8 cellular contexts compared by ENCODE assay signal in the genomic region with DNA sequence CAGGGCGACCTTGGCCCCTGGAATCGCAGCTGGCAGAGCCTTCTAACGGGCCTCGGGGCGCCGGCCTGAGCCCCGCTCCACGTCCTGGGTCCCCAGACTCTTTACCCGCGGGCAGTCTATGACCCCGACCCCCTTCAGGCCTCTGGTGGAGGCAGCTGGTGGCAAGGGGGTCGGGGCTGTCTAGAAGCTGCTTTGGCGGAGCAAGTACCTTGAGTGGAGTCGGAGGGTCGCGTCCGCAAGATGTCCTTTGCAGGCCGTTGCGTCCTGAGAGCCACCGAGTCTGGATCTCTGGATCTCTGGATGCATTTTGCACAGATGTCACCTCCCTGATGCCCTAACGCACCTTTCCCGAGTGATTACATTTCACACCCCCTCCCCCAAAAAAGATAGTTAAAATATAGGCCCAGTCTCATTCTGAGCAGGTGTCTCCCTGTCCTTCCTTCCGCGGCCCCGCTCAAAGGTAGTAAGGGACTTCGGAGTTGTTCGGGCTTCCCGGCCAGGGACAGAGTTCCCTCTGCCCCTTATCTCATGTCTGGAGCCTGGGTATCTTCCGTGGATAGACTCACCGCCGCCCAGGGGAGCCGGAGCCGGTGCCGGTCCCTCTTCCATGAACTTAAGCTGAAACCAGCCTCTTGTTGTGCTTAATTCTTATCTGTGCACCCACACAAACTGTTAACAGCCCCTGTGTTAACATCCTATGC. TPM values are rescaled to one million over a fixed set of nuclear protein-coding genes. Genes with fewer than 3 reads are reported as not detected.
A peak's percentile ranks its signal among the peaks of the same experiment; 100 is the strongest.
DNase-seq lines count a peak whose midpoint lies in the region; ATAC-seq and TF ChIP-seq lines count a peak whose summit lies in the region.

No MANE protein-coding gene starts in this region.

- H3K4me1 ChIP-seq in BLaER1 (peaks cover 33% of the 10 kb centered on the region), upper lobe of right lung (peaks cover 24% of the 10 kb centered on the region)
- H3K4me1 ChIP-seq in naive thymus-derived CD4-positive, alpha-beta T cell (ENCODE audit: control insufficient read depth in 2 of 2, insufficient read depth in 2 of 2, low read length in 2 of 2): peaks cover 27 to 28% of the 10 kb centered on the region in 2 donors

- peak overlapping the region; percentile 91 to 100 (median 100) for H3K4me3 Mint-ChIP-seq in naive thymus-derived CD4-positive, alpha-beta T cell

- no peaks in the 10 kb centered on the region for H3K27me3 ChIP-seq in BLaER1
- no peaks in the 10 kb centered on the region for H3K27me3 ChIP-seq in naive thymus-derived CD4-positive, alpha-beta T cell (ENCODE audit: control insufficient read depth in 2 of 2, insufficient read depth in 2 of 2, low read length in 2 of 2)
- no peaks in the 10 kb centered on the region for H3K27me3 ChIP-seq in upper lobe of right lung

- TF ChIP-seq POLR2A in erythroblast (IDR thresholded peaks at IDR 0.05; ENCODE audit: low read length): peak; percentile 57

- peak; percentile 18 to 34 for DNase-seq in activated CD4-positive, alpha-beta T cell treated with anti-CD3 and anti-CD28 coated beads, Interleukin-2, amount 50 U/mL, for 48 hours
- DNase-seq in erythroblast (lab: John Stamatoyannopoulos, UW) (peak; percentile 61 to 62), upper lobe of right lung (peak; percentile 68), NCI-H2107 (lab: John Stamatoyannopoulos, UW) (no peak)
- peak in 7 of 9 donors; percentile 4 to 32 (median 16) for DNase-seq in naive thymus-derived CD4-positive, alpha-beta T cell

- H4K20me1 ChIP-seq in BLaER1: peaks cover 39% of the 10 kb centered on the region

- intact Hi-C loops in naive thymus-derived CD4-positive, alpha-beta T cell (cut with micrococcal nuclease): loop anchor here (2.0 to 5.0 kb wide), 6 partner anchors 1034 to 1908 kb away; a partner anchor contains a TSS
- intact Hi-C loops in upper lobe of right lung (cut with DNase I): no loop called here

- H3K9me3 ChIP-seq in BLaER1 (peaks cover 22% of the 10 kb centered on the region; the same call in 1 of the 2 replicates), upper lobe of right lung (no peaks in the 10 kb centered on the region)
- H3K9me3 ChIP-seq in naive thymus-derived CD4-positive, alpha-beta T cell (ENCODE audit: control insufficient read depth in 2 of 3, low read length in 3 of 3): no peaks in the 10 kb centered on the region

- no peak for TF ChIP-seq CTCF in upper lobe of right lung (IDR thresholded peaks at IDR 0.05)

- H3K9me3 Mint-ChIP-seq in naive thymus-derived CD4-positive, alpha-beta T cell: no peaks in the 10 kb centered on the region

- H3K27ac ChIP-seq in BLaER1: peak overlapping the region; percentile 85; the same call in 1 of the 2 replicates
- peak overlapping the region; percentile 92 for H3K27ac ChIP-seq in naive thymus-derived CD4-positive, alpha-beta T cell (ENCODE audit: low read depth, low read length)
- peak overlapping the region; percentile 82 for H3K27ac ChIP-seq in upper lobe of right lung

- peak overlapping the region; percentile 99 to 100 (median 100) for H3K27ac Mint-ChIP-seq in naive thymus-derived CD4-positive, alpha-beta T cell

- peak overlapping the region; percentile 95 for H3K4me2 ChIP-seq in BLaER1

- H3K4me3 ChIP-seq in BLaER1 (peak overlapping the region; percentile 97), upper lobe of right lung (peak overlapping the region; percentile 95)
- H3K4me3 ChIP-seq in naive thymus-derived CD4-positive, alpha-beta T cell (ENCODE audit: low read length): peak overlapping the region; percentile 93

- H3K36me3 Mint-ChIP-seq in naive thymus-derived CD4-positive, alpha-beta T cell: peaks cover 4 to 23% (median 17%) of the 10 kb centered on the region in 5 donors

- peak overlapping the region; percentile 87 for H3K9ac ChIP-seq in BLaER1

- POLR2A ChIA-PET in naive thymus-derived CD4-positive, alpha-beta T cell (lab: Charles Lee): interaction anchor here (0.7 to 4.8 kb wide), 10 partner anchors 16 to 1907 kb away, joined by 3 to 71 read pairs (median 4); a partner anchor contains a TSS

- CTCF ChIA-PET in naive thymus-derived CD4-positive, alpha-beta T cell (lab: Charles Lee): interaction anchor here (0.8 to 1.0 kb wide), 2 partner anchors 12 to 1080 kb away, joined by 3 read pairs; no protein-coding TSS in a partner anchor

- H3K27me3 Mint-ChIP-seq in naive thymus-derived CD4-positive, alpha-beta T cell: no peaks in the 10 kb centered on the region

- H3K4me1 Mint-ChIP-seq in naive thymus-derived CD4-positive, alpha-beta T cell: peaks cover 28 to 75% (median 68%) of the 10 kb centered on the region in 7 donors

- H3K36me3 ChIP-seq in BLaER1 (peaks cover 46% of the 10 kb centered on the region), upper lobe of right lung (no peaks in the 10 kb centered on the region)
- peaks cover 0 to 6% (median 0%) of the 10 kb centered on the region in 3 experiments for H3K36me3 ChIP-seq in naive thymus-derived CD4-positive, alpha-beta T cell (ENCODE audit: control insufficient read depth in 2 of 3, insufficient read depth in 3 of 3, low read length in 3 of 3)

- peak; percentile 30 for ATAC-seq in GM19025 (IDR thresholded peaks at IDR 0.05; ENCODE audit: low read depth, unreplicated experiment)
- peak; percentile 10 for ATAC-seq in HG03378 (IDR thresholded peaks at IDR 0.05; ENCODE audit: unreplicated experiment)
- no peak for ATAC-seq in naive thymus-derived CD4-positive, alpha-beta T cell
- ATAC-seq in upper lobe of right lung: no peak

RNA-seq across cellular contexts. Expression of a gene that starts 0.4 kb away (rescaled TPM):
- 10 to 100 TPM; 23.7 to 47.0 (median 27.3) TPM for total RNA-seq in naive thymus-derived CD4-positive, alpha-beta T cell
- polyA plus RNA-seq in naive thymus-derived CD4-positive, alpha-beta T cell: 10 to 100 TPM; 25.0 to 35.3 TPM
- total RNA-seq in upper lobe of right lung: 27.1 TPM

RNA-seq across cellular contexts. Expression of a gene that starts 0.7 kb away (rescaled TPM):
- total RNA-seq in naive thymus-derived CD4-positive, alpha-beta T cell: 10 to 100 TPM; 15.8 to 57.7 (median 37.2) TPM
- 10 to 100 TPM; 17.8 to 25.9 TPM for polyA plus RNA-seq in naive thymus-derived CD4-positive, alpha-beta T cell
- total RNA-seq in upper lobe of right lung: 19.9 TPM

RNA-seq across cellular contexts. Expression of a gene that starts 29.1 kb away (rescaled TPM):
- total RNA-seq in naive thymus-derived CD4-positive, alpha-beta T cell: 10 to 100 TPM in 1 of 5 experiments, 1 to 10 TPM in 4; 4.3 to 13.2 (median 5.9) TPM
- polyA plus RNA-seq in naive thymus-derived CD4-positive, alpha-beta T cell: 1 to 10 TPM; 8.9 to 9.3 TPM
- 2.5 TPM for total RNA-seq in upper lobe of right lung

RNA-seq across cellular contexts. Expression of a gene that starts 55.2 kb away (rescaled TPM):
- 10 to 100 TPM in 3 of 5 experiments, 1 to 10 TPM in 2; 5.2 to 16.8 (median 12.5) TPM for total RNA-seq in naive thymus-derived CD4-positive, alpha-beta T cell
- 1 to 10 TPM; 6.9 to 8.5 TPM for polyA plus RNA-seq in naive thymus-derived CD4-positive, alpha-beta T cell
- 7.6 TPM for total RNA-seq in upper lobe of right lung

Comparison
In these comparisons a context has a peak if more than half of its experiments do, and no peak if none do; other contexts are left out.
1. ATAC-seq: peak in GM19025 (single experiment) and HG03378 (single experiment); none in naive thymus-derived CD4-positive, alpha-beta T cell (single experiment) and upper lobe of right lung (single experiment).
2. Peak in every context shown above with its lines, with median percentiles within 50 percentile points of each other: H3K27ac ChIP-seq and H3K4me3 ChIP-seq.